Comparison of ENCODE assay signal across 1 cellular context in genomic region chr18:12262748-12263147, GRCh38.
TF ChIP-seq lines count a peak whose summit lies in the region.

No MANE protein-coding gene starts in this region.

TF ChIP-seq in K562, 482 proteins besides CTCF, POLR2A, EP300 and RAD21:
- TF ChIP-seq ZBTB40 (IDR thresholded peaks at IDR 0.05) (no peak), ZBTB40 (CRISPR knock-in tag; IDR thresholded peaks at IDR 0.05) (no peak), RBFOX2 (IDR thresholded peaks at IDR 0.05; ENCODE audit: low read depth, low read length) (no peak), ZNF121 (CRISPR knock-in tag; conservative IDR thresholded peaks at IDR 0.05) (no peak)
